Comparison of ENCODE assay signal across 31 cellular contexts in genomic region chr15:75211436-75212199, GRCh38. TPM values are rescaled to one million over a fixed set of nuclear protein-coding genes. Genes with fewer than 3 reads are reported as not detected.
DNase-seq lines count a peak whose midpoint lies in the region; ATAC-seq, FAIRE-seq and TF ChIP-seq lines count a peak whose summit lies in the region.
"Had no signal": no experiment of that assay in that cellular context is flagged by ENCODE, and none has a peak within 500 bp of the region (broad histone marks: within the 10 kb centered on the region; RNA-seq: fewer than 3 reads in every experiment).

No MANE protein-coding gene starts in this region.

- no peak overlapping the region for H2BK15ac ChIP-seq in mesenchymal stem cell (ENCODE audit: low read depth, poor library complexity, severe bottlenecking)

- peak overlapping the region; percentile 34 for H3K9ac ChIP-seq in mesenchymal stem cell (ENCODE audit: low read length)

- no peak overlapping the region for H2BK12ac ChIP-seq in mesenchymal stem cell (ENCODE audit: low read length in 2 of 2)

- no peak overlapping the region for H3K23ac ChIP-seq in mesenchymal stem cell (ENCODE audit: low read length in 2 of 2)

- no peaks in the 10 kb centered on the region for H3K27me3 Mint-ChIP-seq in activated T-cell treated with anti-CD3 and anti-CD28 coated beads, Interleukin-2, amount 50 U/mL, for 24 hours
- H3K27me3 Mint-ChIP-seq: central memory CD8-positive, alpha-beta T cell; T-cell had no signal

- intact Hi-C loops in head of caudate nucleus (cut with DNase I): no loop called here

- peaks cover 27% of the 10 kb centered on the region for H3K4me1 Mint-ChIP-seq in activated T-cell treated with anti-CD3 and anti-CD28 coated beads, Interleukin-2, amount 50 U/mL, for 24 hours (ENCODE audit: low read depth)

- TF ChIP-seq POLR2A in GM18505 (IDR thresholded peaks at IDR 0.05; ENCODE audit: borderline replicate concordance, extremely low read depth, insufficient read depth, insufficient read length) (peak; percentile 44), GM12892 (IDR thresholded peaks at IDR 0.05; ENCODE audit: low read depth, low read length) (no peak)

- FAIRE-seq in GM12892 (lab: Jason Lieb, UNC): no peak
- FAIRE-seq: A204.1, D721Med, G401.6, kidney had no signal

- H2BK5ac ChIP-seq in mesenchymal stem cell (ENCODE audit: low read depth, low read length, poor library complexity, severe bottlenecking): no peak overlapping the region

- no peak overlapping the region for H3K27ac ChIP-seq in mesenchymal stem cell (ENCODE audit: low read length, poor library complexity, severe bottlenecking)
- H3K27ac ChIP-seq in brain microvascular endothelial cell: no peak overlapping the region
- H3K27ac ChIP-seq: gastrocnemius medialis, lower lobe of right lung, thyroid gland had no signal

- no peak overlapping the region for H4K8ac ChIP-seq in mesenchymal stem cell (ENCODE audit: low read length)

- in situ Hi-C loops in brain microvascular endothelial cell (cut with HindIII; ENCODE audit: low pct_ligation_motif_present, low sequenced_read_pairs): no loop called here

- no peak overlapping the region for H3K4me2 ChIP-seq in mesenchymal stem cell (ENCODE audit: low read length, poor library complexity, severe bottlenecking)

- no peak for ATAC-seq in GM18505 (IDR thresholded peaks at IDR 0.05; ENCODE audit: unreplicated experiment)
- ATAC-seq: activated CD8-positive, alpha-beta T cell treated with anti-CD3 and anti-CD28 coated beads, Interleukin-2, amount 10 ng/mL, durations not matched to agents 7 days and 5 days; gastrocnemius medialis; lower lobe of right lung; T-cell had no signal

- no peak overlapping the region for H3K18ac ChIP-seq in mesenchymal stem cell (ENCODE audit: low read depth in 1 of 2, low read length in 2 of 2)

- H2BK120ac ChIP-seq in mesenchymal stem cell (ENCODE audit: low read depth, low read length): no peak overlapping the region

- H3K14ac ChIP-seq in mesenchymal stem cell (ENCODE audit: low read length in 2 of 2): no peak overlapping the region

- DNase-seq in activated T-cell treated with anti-CD3 and anti-CD28 coated beads, Interleukin-2, amount 50 U/mL, for 24 hours: no peak
- DNase-seq in activated T-cell treated with anti-CD3 and anti-CD28 coated beads for 4 hours (no peak), amniotic epithelial cell (ENCODE audit: low read depth) (peak; percentile 21), mesenchymal stem cell (no peak), head of caudate nucleus (no peak), brain microvascular endothelial cell (no peak), GM12892 (ENCODE audit: insufficient read length) (no peak)
- DNase-seq: activated CD4-positive, alpha-beta T cell treated with anti-CD3 and anti-CD28 coated beads for 1 hour; activated CD8-positive, alpha-beta T cell treated with anti-CD3 and anti-CD28 coated beads, Interleukin-2, amount 10 ng/mL, durations not matched to agents 7 days and 5 days; activated naive CD4-positive, alpha-beta T cell treated with Interleukin-2 at 50 U/mL for 16 hours; activated T-cell treated with anti-CD3 and anti-CD28 coated beads, Interleukin-2, amount 50 U/mL, for 1 hour; aorta; gastrocnemius medialis; KG1; kidney; lower lobe of right lung; MV-4-11; NCI-H1694 treated with DMSO at 0.1 percent for 48 hours; NCI-H774; SIG-M5; stimulated activated CD4-positive, alpha-beta T cell treated with anti-CD3 and anti-CD28 coated beads, Interleukin-1b, Interleukin-23, amount 100 ng/mL, for 48 hours; T-cell; thyroid gland had no signal

- H3K27ac Mint-ChIP-seq in activated T-cell treated with anti-CD3 and anti-CD28 coated beads, Interleukin-2, amount 50 U/mL, for 24 hours: peak overlapping the region; percentile 44
- H3K27ac Mint-ChIP-seq: activated CD8-positive, alpha-beta T cell treated with anti-CD3 and anti-CD28 coated beads, Interleukin-2, amount 10 ng/mL, durations not matched to agents 7 days and 5 days; T-cell had no signal

- H2AFZ ChIP-seq in mesenchymal stem cell (ENCODE audit: low read depth, low read length): no peak overlapping the region

- H3K9me3 ChIP-seq in mesenchymal stem cell (ENCODE audit: control insufficient read depth, low read length): no peaks in the 10 kb centered on the region
- H3K9me3 ChIP-seq: gastrocnemius medialis, lower lobe of right lung, thyroid gland had no signal

- H3K36me3 Mint-ChIP-seq in activated T-cell treated with anti-CD3 and anti-CD28 coated beads, Interleukin-2, amount 50 U/mL, for 24 hours (ENCODE audit: low read depth): peaks cover 74% of the 10 kb centered on the region

- H3K27me3 ChIP-seq in mesenchymal stem cell (ENCODE audit: control insufficient read depth in 1 of 2, insufficient read depth in 1 of 2, low read length in 2 of 2) (no peaks in the 10 kb centered on the region), brain microvascular endothelial cell (replicated peaks) (no peaks in the 10 kb centered on the region)
- H3K27me3 ChIP-seq: gastrocnemius medialis, thyroid gland had no signal

- H3K4me1 ChIP-seq in mesenchymal stem cell (ENCODE audit: control insufficient read depth, insufficient read depth, low read depth, low read length): peaks cover 19% of the 10 kb centered on the region
- H3K4me1 ChIP-seq: gastrocnemius medialis had no signal

- H3K79me1 ChIP-seq in mesenchymal stem cell (replicated peaks; ENCODE audit: low read length, poor library complexity, severe bottlenecking): peaks cover 3% of the 10 kb centered on the region

- no peak overlapping the region for H3K4ac ChIP-seq in mesenchymal stem cell (ENCODE audit: low read depth in 1 of 2, low read length in 2 of 2)

- WGBS in mesenchymal stem cell: 93% methylated on average over 8 of the region's 9 CpGs

- TF ChIP-seq CTCF in brain microvascular endothelial cell (IDR thresholded peaks at IDR 0.05; ENCODE audit: low read depth, low read length, missing control alignments): no peak

- H3K36me3 ChIP-seq in mesenchymal stem cell (ENCODE audit: control insufficient read depth in 1 of 2, insufficient read depth in 2 of 2, low read depth in 1 of 2, low read length in 2 of 2) (peaks cover 53 to 64% of the 10 kb centered on the region in 2 experiments), brain microvascular endothelial cell (replicated peaks) (peaks cover 51% of the 10 kb centered on the region)

- H3K4me3 ChIP-seq in mesenchymal stem cell (ENCODE audit: insufficient read depth in 1 of 2, low read depth in 1 of 2, low read length in 2 of 2): no peak overlapping the region
- no peak overlapping the region for H3K4me3 ChIP-seq in brain microvascular endothelial cell (ENCODE audit: low read depth, low read length)
- H3K4me3 ChIP-seq: gastrocnemius medialis, lower lobe of right lung, skin epidermis, thyroid gland had no signal

- no peak overlapping the region for H4K91ac ChIP-seq in mesenchymal stem cell (ENCODE audit: low read length)

- no peak overlapping the region for H2AK5ac ChIP-seq in mesenchymal stem cell (ENCODE audit: low read length, severe bottlenecking)

- H3K4me3 Mint-ChIP-seq in activated T-cell treated with anti-CD3 and anti-CD28 coated beads, Interleukin-2, amount 50 U/mL, for 24 hours: no peak overlapping the region
- H3K4me3 Mint-ChIP-seq: activated CD8-positive, alpha-beta T cell treated with anti-CD3 and anti-CD28 coated beads, Interleukin-2, amount 10 ng/mL, durations not matched to agents 7 days and 5 days; central memory CD8-positive, alpha-beta T cell; T-cell had no signal

- H3K9me3 Mint-ChIP-seq in activated T-cell treated with anti-CD3 and anti-CD28 coated beads, Interleukin-2, amount 50 U/mL, for 24 hours: no peaks in the 10 kb centered on the region
- H3K9me3 Mint-ChIP-seq: central memory CD8-positive, alpha-beta T cell; T-cell had no signal

RNA-seq across cellular contexts. Expression of gene C15orf39, which starts 9.9 kb away (rescaled TPM):
- polyA plus RNA-seq in mesenchymal stem cell (2013, experiment 1 of 2): 12.4 TPM
- 12.2 TPM for polyA plus RNA-seq in mesenchymal stem cell (2013, experiment 2 of 2)
- polyA plus RNA-seq in GM12892 (2012; ENCODE audit: missing spikeins): 16.9 TPM

RNA-seq across cellular contexts. Expression of gene GOLGA6C, which starts 46.5 kb away (rescaled TPM):
- not detected for polyA plus RNA-seq in mesenchymal stem cell (2013, experiment 1 of 2)
- polyA plus RNA-seq in mesenchymal stem cell (2013, experiment 2 of 2): not detected
- polyA plus RNA-seq in GM12892 (2012; ENCODE audit: missing spikeins): not detected
- polyA plus RNA-seq: aorta, BJ, esophagus had no signal
